ENCODE assay signal across 1 cellular context in genomic region chr16:50269769-50270509, GRCh38.
TF ChIP-seq lines count a peak whose summit lies in the region.

No MANE protein-coding gene starts in this region.

TF ChIP-seq in GM12878, 131 proteins besides CTCF, POLR2A, EP300 and RAD21:
- no peak for TF ChIP-seq ZBTB4 (CRISPR knock-in tag; IDR thresholded peaks at IDR 0.05)
- no peak for TF ChIP-seq TCF3 (IDR thresholded peaks at IDR 0.05; ENCODE audit: borderline replicate concordance, insufficient read depth, low read depth, low read length)
- no peak for TF ChIP-seq RCOR1 (conservative IDR thresholded peaks at IDR 0.05; ENCODE audit: low read depth, low read length)
- no peak for TF ChIP-seq STAT3 (IDR thresholded peaks at IDR 0.05; ENCODE audit: low read depth, low read length)
- no peak for TF ChIP-seq E2F8 (IDR thresholded peaks at IDR 0.05; ENCODE audit: low read depth, partially characterized antibody)
- TF ChIP-seq IKZF2 (IDR thresholded peaks at IDR 0.05), result no peak
- TF ChIP-seq POLR2AphosphoS5 (IDR thresholded peaks at IDR 0.05; ENCODE audit: low read length), result no peak
- TF ChIP-seq BCLAF1 (IDR thresholded peaks at IDR 0.05), result no peak
- no peak for TF ChIP-seq POLR2AphosphoS2 (IDR thresholded peaks at IDR 0.05; ENCODE audit: low read depth, low read length)
- TF ChIP-seq YBX1 (IDR thresholded peaks at IDR 0.05), result no peak
- TF ChIP-seq RBBP5 (conservative IDR thresholded peaks at IDR 0.05), result no peak
- no peak for TF ChIP-seq STAT1 (conservative IDR thresholded peaks at IDR 0.05)
- no peak for TF ChIP-seq TCF7 (IDR thresholded peaks at IDR 0.05; ENCODE audit: borderline replicate concordance)
- no peak for TF ChIP-seq FOS (IDR thresholded peaks at IDR 0.05; ENCODE audit: borderline replicate concordance, extremely low read depth, insufficient read length)
- TF ChIP-seq DPF2 (IDR thresholded peaks at IDR 0.05), result no peak
- TF ChIP-seq ZNF217 (IDR thresholded peaks at IDR 0.05), result no peak
- TF ChIP-seq CBX3 (IDR thresholded peaks at IDR 0.05; ENCODE audit: borderline replicate concordance, low read depth), result no peak
